In the genomic region with DNA sequence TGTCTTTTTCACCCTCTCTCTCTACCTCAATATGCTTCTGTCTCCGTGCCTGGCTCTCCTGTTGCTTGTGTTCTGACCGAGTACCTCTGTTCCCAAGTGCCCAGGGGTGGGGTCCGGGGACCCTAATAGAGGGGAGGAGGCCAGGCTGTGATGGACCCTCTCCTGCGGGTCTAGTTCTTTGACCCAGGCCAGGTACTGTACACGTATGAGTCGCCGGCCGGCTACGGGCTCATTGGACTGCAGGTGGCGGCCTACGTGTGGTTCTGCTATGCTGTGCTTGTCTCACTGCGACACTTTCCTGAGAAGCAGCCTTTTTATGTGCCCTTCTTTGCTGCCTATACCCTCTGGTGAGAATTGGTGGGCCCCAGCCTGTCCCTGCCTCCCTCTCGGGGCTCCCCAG, we compare ENCODE assay signal across 17 cellular contexts. TPM values are rescaled to one million over a fixed set of nuclear protein-coding genes. Genes with fewer than 3 reads are reported as not detected.
"Had no signal": no experiment of that assay in that cellular context is flagged by ENCODE, and none has a peak within 500 bp of the region (broad histone marks: within the 10 kb centered on the region; RNA-seq: fewer than 3 reads in every experiment).

No MANE protein-coding gene starts in this region.

- DNase-seq: activated CD4-positive, alpha-beta memory T cell treated with anti-CD3 and anti-CD28 coated beads, Interleukin-2, amount 10 ng/mL, durations not matched to agents 7 days and 5 days; activated naive CD8-positive, alpha-beta T cell treated with anti-CD3 and anti-CD28 coated beads for 36 hours; activated T-cell treated with anti-CD3 and anti-CD28 coated beads, Interleukin-2, amount 50 U/mL, for 72 hours; body of pancreas; central memory CD4-positive, alpha-beta T cell; colonic mucosa; hippocampal formation; mesenchymal stem cell; naive thymus-derived CD8-positive, alpha-beta T cell; occipital lobe; small intestine had no signal

- H3K36me3 ChIP-seq: colonic mucosa, esophagus muscularis mucosa, prostate gland had no signal

- H3K4me1 ChIP-seq: colonic mucosa had no signal

- H3K27me3 ChIP-seq: body of pancreas had no signal

- ATAC-seq: body of pancreas; left ventricle myocardium superior; naive thymus-derived CD8-positive, alpha-beta T cell had no signal

- H3K27ac ChIP-seq: body of pancreas, colonic mucosa, esophagus muscularis mucosa, prostate gland, VCaP had no signal

- H3K4me3 ChIP-seq: body of pancreas, colonic mucosa, esophagus muscularis mucosa, prostate gland had no signal

- H3K9me3 ChIP-seq: body of pancreas, colonic mucosa, esophagus muscularis mucosa, prostate gland had no signal

- FAIRE-seq: small intestine had no signal

RNA-seq across cellular contexts. Expression of a gene that starts 4.4 kb away (rescaled TPM):
- total RNA-seq: body of pancreas; esophagus muscularis mucosa; glomerular endothelial cell; naive thymus-derived CD8-positive, alpha-beta T cell; urinary bladder had no signal
- polyA plus RNA-seq: naive thymus-derived CD8-positive, alpha-beta T cell had no signal

RNA-seq across cellular contexts. Expression of a gene that starts 15.6 kb away (rescaled TPM):
- total RNA-seq: left ventricle myocardium superior, urinary bladder had no signal
